8 cellular contexts compared by ENCODE assay signal in the genomic region with DNA sequence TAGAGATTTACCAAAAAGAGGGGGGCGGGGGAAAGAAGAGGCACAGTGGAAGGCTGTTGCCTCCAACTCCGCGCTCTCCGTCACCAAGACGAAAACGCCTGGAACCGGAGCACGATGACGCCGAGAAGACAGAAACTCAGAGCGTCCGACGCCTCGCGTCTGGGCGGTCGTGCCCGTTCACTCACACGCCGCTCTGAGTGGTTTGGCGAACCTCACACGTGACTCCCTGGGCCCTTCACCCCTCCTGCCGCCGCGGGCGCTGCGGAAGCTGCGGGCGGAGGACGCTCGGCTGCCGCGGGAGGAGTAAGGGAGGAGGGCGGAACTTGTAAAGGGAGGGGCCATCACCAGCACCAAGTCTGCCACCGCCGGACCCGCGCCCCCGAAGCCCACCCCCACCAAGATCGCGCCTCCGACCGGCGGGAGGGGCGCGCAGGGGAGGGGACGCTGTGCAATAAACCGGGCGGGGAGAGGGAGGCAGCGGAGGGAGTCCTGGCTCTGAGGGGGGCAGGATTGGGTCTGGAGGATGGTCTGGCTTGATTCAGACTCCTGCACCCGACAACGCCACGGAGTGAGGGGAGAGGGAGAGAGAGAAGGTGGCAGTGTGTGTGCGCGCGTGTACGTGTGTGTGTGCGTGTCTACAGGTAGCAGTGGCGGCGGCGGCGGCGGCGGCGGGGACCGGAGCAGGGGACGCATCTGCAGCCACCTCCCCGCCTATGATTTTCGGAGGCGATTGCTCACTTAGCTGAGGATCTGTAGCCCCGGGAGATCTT. TPM values are rescaled to one million over a fixed set of nuclear protein-coding genes. Genes with fewer than 3 reads are reported as not detected.
DNase-seq lines count a peak whose midpoint lies in the region; ATAC-seq lines count a peak whose summit lies in the region.

No MANE protein-coding gene starts in this region.

- H3K4me3 ChIP-seq in iPS-18c (ENCODE audit: insufficient read depth, low read depth, low read length) = peak overlapping the region; percentile 81

- intact Hi-C loops in sciatic nerve (cut with DNase I) = no loop called here

- peak; percentile 20 for DNase-seq in activated T-cell treated with anti-CD3 and anti-CD28 coated beads for 24 hours (ENCODE audit: low read depth)
- no peak for DNase-seq in activated T-cell treated with anti-CD3 and anti-CD28 coated beads for 4 hours
- DNase-seq in NCI-H1092 (lab: John Stamatoyannopoulos, UW) = peak; percentile 89
- DNase-seq in SKM-1 (lab: John Stamatoyannopoulos, UW; ENCODE audit: unreplicated experiment) = peak; percentile 90
- peak; percentile 41 for DNase-seq in central memory CD4-positive, alpha-beta T cell
- peak; percentile 92 for DNase-seq in sciatic nerve (ENCODE audit: low spot score)

- H3K9me3 ChIP-seq in iPS-18c (ENCODE audit: control insufficient read depth, insufficient read depth, low read length) = no peaks in the 10 kb centered on the region

- ATAC-seq in HG02623 (IDR thresholded peaks at IDR 0.05; ENCODE audit: unreplicated experiment) = peak; percentile 86
- ATAC-seq in sciatic nerve = peak; percentile 96

RNA-seq across cellular contexts. Expression of a gene that starts 1.9 kb away (rescaled TPM):
- total RNA-seq in sciatic nerve = 26.0 TPM
